1 cellular context compared by ENCODE assay signal in genomic region chr6:12605888-12606345, GRCh38.
TF ChIP-seq lines count a peak whose summit lies in the region.

No MANE protein-coding gene starts in this region.

TF ChIP-seq in GM12878, 131 proteins besides CTCF, POLR2A, EP300 and RAD21 (continued from another document and continues in another):
- TF ChIP-seq ZBTB33 (IDR thresholded peaks at IDR 0.05) (no peak), NRF1 (conservative IDR thresholded peaks at IDR 0.05; ENCODE audit: low read depth, low read length) (no peak), SPI1 (IDR thresholded peaks at IDR 0.05; ENCODE audit: borderline replicate concordance, insufficient read depth, low read depth, low read length) (peak; percentile 66), PAX8 (IDR thresholded peaks at IDR 0.05) (no peak), ZBTB11 (CRISPR knock-in tag; IDR thresholded peaks at IDR 0.05) (no peak), MTA3 (IDR thresholded peaks at IDR 0.05; ENCODE audit: borderline replicate concordance, low read length) (peak; percentile 47; the same call in 1 of the 2 replicates), KLF5 (IDR thresholded peaks at IDR 0.05; ENCODE audit: partially characterized antibody) (no peak), IKZF1 (conservative IDR thresholded peaks at IDR 0.05) (peak; percentile 95), ELK1 (IDR thresholded peaks at IDR 0.05; ENCODE audit: low read depth, low read length) (peak; percentile 70; the same call in 1 of the 2 replicates), CUX1 (IDR thresholded peaks at IDR 0.05; ENCODE audit: insufficient replicate concordance, low read depth, low read length) (peak; percentile 19), SMARCA5 (IDR thresholded peaks at IDR 0.05) (peak; percentile 44; the same call in 1 of the 2 replicates), SREBF2 (IDR thresholded peaks at IDR 0.05; ENCODE audit: low read length) (no peak), RBBP5 (conservative IDR thresholded peaks at IDR 0.05) (no peak), ZSCAN29 (IDR thresholded peaks at IDR 0.05) (no peak), ETV6 (conservative IDR thresholded peaks at IDR 0.05 in 1 of 2, IDR thresholded peaks at IDR 0.05 in 1 of 2; ENCODE audit: borderline replicate concordance in 1 of 2, low read depth in 1 of 2) (peak in 1 of 2 experiments; percentile 81; a peak in 2 of 4 replicates), ZZZ3 (IDR thresholded peaks at IDR 0.05; ENCODE audit: control insufficient read depth, insufficient read length, low read depth) (no peak), CREM (IDR thresholded peaks at IDR 0.05; ENCODE audit: low read depth) (no peak), RB1 (IDR thresholded peaks at IDR 0.05; ENCODE audit: borderline replicate concordance) (peak; percentile 62; the same call in 1 of the 2 replicates), FOS (IDR thresholded peaks at IDR 0.05; ENCODE audit: borderline replicate concordance, extremely low read depth, insufficient read length) (no peak), BMI1 (IDR thresholded peaks at IDR 0.05; ENCODE audit: borderline replicate concordance) (peak; percentile 34; the same call in 1 of the 2 replicates), SIN3A (IDR thresholded peaks at IDR 0.05; ENCODE audit: low read depth, low read length) (0 out of 2 replicates have a peak, but pooled peaks have one; percentile 43), E4F1 (IDR thresholded peaks at IDR 0.05; ENCODE audit: borderline replicate concordance, partially characterized antibody) (no peak), E2F8 (IDR thresholded peaks at IDR 0.05; ENCODE audit: low read depth, partially characterized antibody) (no peak), NBN (IDR thresholded peaks at IDR 0.05) (peak; percentile 92), ZNF207 (IDR thresholded peaks at IDR 0.05; ENCODE audit: borderline replicate concordance) (no peak), POU2F2 (IDR thresholded peaks at IDR 0.05; ENCODE audit: borderline replicate concordance, low read depth, low read length) (peak; percentile 25; the same call in 1 of the 3 replicates), USF1 (IDR thresholded peaks at IDR 0.05; ENCODE audit: borderline replicate concordance, extremely low read length, insufficient read depth, low read depth, low read length) (no peak), MEF2B (IDR thresholded peaks at IDR 0.05; ENCODE audit: partially characterized antibody, poor library complexity, severe bottlenecking) (peak; percentile 98), PBX3 (IDR thresholded peaks at IDR 0.05; ENCODE audit: insufficient replicate concordance, low read depth, low read length) (no peak), ZNF687 (IDR thresholded peaks at IDR 0.05) (no peak), ZBED1 (IDR thresholded peaks at IDR 0.05; ENCODE audit: borderline replicate concordance) (peak; percentile 72; the same call in 1 of the 2 replicates)
